ENCODE assay signal across 13 cellular contexts in genomic region chr3:78506581-78507195, GRCh38.
DNase-seq lines count a peak whose midpoint lies in the region; ATAC-seq and TF ChIP-seq lines count a peak whose summit lies in the region.
"Had no signal": no experiment of that assay in that cellular context is flagged by ENCODE, and none has a peak within 500 bp of the region (broad histone marks: within the 10 kb centered on the region; RNA-seq: fewer than 3 reads in every experiment).

No MANE protein-coding gene starts in this region.

- no peak overlapping the region for H3K4me3 ChIP-seq in HUES48 (ENCODE audit: low read depth, low read length)
- H3K4me3 ChIP-seq in effector memory CD4-positive, alpha-beta T cell (ENCODE audit: insufficient read depth, low read depth, low read length, poor library complexity, severe bottlenecking): no peak overlapping the region
- no peak overlapping the region for H3K4me3 ChIP-seq in heart left ventricle

- peaks cover 8% of the 10 kb centered on the region; the same call in 1 of the 2 replicates for H3K36me3 Mint-ChIP-seq in WTC11

- ATAC-seq in WTC11 (peak; percentile 48), heart left ventricle (no peak)
- ATAC-seq: Right ventricle myocardium inferior had no signal

- CTCF ChIA-PET in WTC11 (lab: Charles Lee): no interaction called here

- peaks cover 27% of the 10 kb centered on the region for H3K4me1 Mint-ChIP-seq in WTC11

- H3K27ac Mint-ChIP-seq in WTC11: peak overlapping the region; percentile 34; the same call in 1 of the 2 replicates

- H3K9me3 ChIP-seq in HUES48 (ENCODE audit: control insufficient read depth, insufficient read depth, low read length) (peaks cover 4% of the 10 kb centered on the region; the same call in 1 of the 2 replicates), heart left ventricle (no peaks in the 10 kb centered on the region)
- H3K9me3 ChIP-seq in effector memory CD4-positive, alpha-beta T cell (ENCODE audit: control insufficient read depth, low read length): no peaks in the 10 kb centered on the region

- H3K9me3 Mint-ChIP-seq in WTC11: peaks cover 13% of the 10 kb centered on the region

- H3K27me3 ChIP-seq in HUES48 (ENCODE audit: control insufficient read depth, insufficient read depth, low read length): no peaks in the 10 kb centered on the region
- H3K27me3 ChIP-seq in effector memory CD4-positive, alpha-beta T cell (replicated peaks; ENCODE audit: control insufficient read depth, insufficient read depth, low read length, poor library complexity, severe bottlenecking): no peaks in the 10 kb centered on the region
- no peaks in the 10 kb centered on the region for H3K27me3 ChIP-seq in heart left ventricle

- H3K36me3 ChIP-seq in HUES48 (ENCODE audit: control insufficient read depth, insufficient read depth, low read length) (no peaks in the 10 kb centered on the region), heart left ventricle (no peaks in the 10 kb centered on the region)
- no peaks in the 10 kb centered on the region for H3K36me3 ChIP-seq in effector memory CD4-positive, alpha-beta T cell (ENCODE audit: control insufficient read depth, insufficient read depth, low read length)
- H3K36me3 ChIP-seq: WERI-Rb-1 had no signal

- H3K27ac ChIP-seq in HUES48 (ENCODE audit: low read depth, low read length) (peak overlapping the region; percentile 40), heart left ventricle (no peak overlapping the region)
- no peak overlapping the region for H3K27ac ChIP-seq in effector memory CD4-positive, alpha-beta T cell (ENCODE audit: insufficient read depth, low read length, poor library complexity, severe bottlenecking)
- H3K27ac ChIP-seq: WERI-Rb-1 had no signal

- 50 to 57% (median 57%) methylated on average over 2 of the region's 2 CpGs for WGBS in heart left ventricle, 4 donors

- no peak overlapping the region for H3K9ac ChIP-seq in HUES48 (ENCODE audit: low read depth, low read length)

- no peak for TF ChIP-seq POLR2A in heart left ventricle (IDR thresholded peaks at IDR 0.05)

- TF ChIP-seq CTCF in WTC11 (IDR thresholded peaks at IDR 0.05) (no peak), heart left ventricle (IDR thresholded peaks at IDR 0.05) (no peak)

- DNase-seq in A172 (ENCODE audit: low spot score): peak; percentile 86
- no peak for DNase-seq in WTC11 (ENCODE audit: low spot score)
- peak; percentile 73 for DNase-seq in kidney tubule cell (ENCODE audit: low spot score)
- DNase-seq in effector memory CD4-positive, alpha-beta T cell: no peak
- no peak for DNase-seq in activated naive CD4-positive, alpha-beta T cell treated with anti-CD3 and anti-CD28 coated beads, Interleukin-2, amount 50 U/mL, for 16 hours
- DNase-seq in heart left ventricle: no peak
- DNase-seq in NCI-H82 treated with DMSO at 0.1 percent for 48 hours (lab: John Stamatoyannopoulos, UW; ENCODE audit: unreplicated experiment): no peak
- DNase-seq: activated T-cell treated with anti-CD3 and anti-CD28 coated beads, Interleukin-2, amount 50 U/mL, for 1 hour; left cardiac atrium; NCI-H1694 treated with DMSO at 0.1 percent for 48 hours; WERI-Rb-1 had no signal

- H3K4me3 Mint-ChIP-seq in WTC11: no peak overlapping the region

- POLR2A ChIA-PET in WTC11 (lab: Charles Lee): no interaction called here

- intact Hi-C loops in heart left ventricle (cut with DNase I): no loop called here

- no peaks in the 10 kb centered on the region; the same call in 1 of the 2 replicates for H3K27me3 Mint-ChIP-seq in WTC11 (ENCODE audit: low read depth)

- H3K4me1 ChIP-seq in HUES48 (ENCODE audit: control insufficient read depth, insufficient read depth, low read length) (peaks cover 12% of the 10 kb centered on the region), heart left ventricle (no peaks in the 10 kb centered on the region)
- no peaks in the 10 kb centered on the region for H3K4me1 ChIP-seq in effector memory CD4-positive, alpha-beta T cell (ENCODE audit: control insufficient read depth, insufficient read depth, low read length, poor library complexity, severe bottlenecking)

TF ChIP-seq in WTC11, 78 proteins besides CTCF, POLR2A, EP300 and RAD21:
- no peak for TF ChIP-seq SP1 (CRISPR knock-in tag; conservative IDR thresholded peaks at IDR 0.05)
- no peak for TF ChIP-seq MAX (CRISPR knock-in tag; IDR thresholded peaks at IDR 0.05)
- TF ChIP-seq GTF2I (CRISPR knock-in tag; conservative IDR thresholded peaks at IDR 0.05): no peak
- TF ChIP-seq ELF4 (CRISPR knock-in tag; IDR thresholded peaks at IDR 0.05; ENCODE audit: low read depth): no peak
- no peak for TF ChIP-seq ZNF121 (CRISPR knock-in tag; IDR thresholded peaks at IDR 0.05)
- TF ChIP-seq MLX (CRISPR knock-in tag; IDR thresholded peaks at IDR 0.05): no peak
- TF ChIP-seq E2F4 (CRISPR knock-in tag; IDR thresholded peaks at IDR 0.05; ENCODE audit: borderline replicate concordance, low read depth): no peak
- TF ChIP-seq JAZF1 (CRISPR knock-in tag; IDR thresholded peaks at IDR 0.05): no peak
- no peak for TF ChIP-seq E2F5 (CRISPR knock-in tag; IDR thresholded peaks at IDR 0.05)
- TF ChIP-seq ZNF263 (CRISPR knock-in tag; IDR thresholded peaks at IDR 0.05; ENCODE audit: low read depth): no peak
- TF ChIP-seq NR2C2 (CRISPR knock-in tag; IDR thresholded peaks at IDR 0.05): no peak
- TF ChIP-seq ZNF416 (CRISPR knock-in tag; IDR thresholded peaks at IDR 0.05): no peak
- no peak for TF ChIP-seq ZNF138 (CRISPR knock-in tag; conservative IDR thresholded peaks at IDR 0.05)
- TF ChIP-seq ZNF671 (CRISPR knock-in tag; IDR thresholded peaks at IDR 0.05): no peak
- no peak for TF ChIP-seq IRF1 (CRISPR knock-in tag; IDR thresholded peaks at IDR 0.05)

Comparison
In these comparisons a context has a peak if more than half of its experiments do, and no peak if none do; other contexts are left out.
1. DNase-seq: peak in A172 (single experiment) and kidney tubule cell (single experiment); none in WTC11 (single experiment), effector memory CD4-positive, alpha-beta T cell (0 of 3), activated naive CD4-positive, alpha-beta T cell treated with anti-CD3 and anti-CD28 coated beads, Interleukin-2, amount 50 U/mL, for 16 hours (single experiment), heart left ventricle (0 of 5) and NCI-H82 treated with DMSO at 0.1 percent for 48 hours (single experiment).